Comparison of ENCODE assay signal across 29 cellular contexts in genomic region chr12:114974333-114974732, GRCh38.
"Had no signal": no experiment of that assay in that cellular context is flagged by ENCODE, and none has a peak within 500 bp of the region (broad histone marks: within the 10 kb centered on the region; RNA-seq: fewer than 3 reads in every experiment).

No MANE protein-coding gene starts in this region.

- H3K9me3 ChIP-seq: stomach, suprapubic skin, testis, thoracic aorta, thyroid gland, tibial artery, transverse colon, upper lobe of left lung, upper lobe of right lung, uterus, vagina had no signal

- H3K4me3 Mint-ChIP-seq: stimulated activated effector memory CD8-positive, alpha-beta T cell treated with anti-CD3 and anti-CD28 coated beads, Interleukin-12 subunit alpha, Interleukin-12 subunit beta, amount 100 ng/mL, for 72 hours; stimulated activated memory B cell treated with anti-CD40 and anti-IgM and Interleukin-4, amounts not matched to agents 10 μg/mL and 1 μg/mL and 100 μg/mL, for 72 hours; stimulated activated naive B cell treated with anti-CD40 and anti-IgM and Interleukin-4, amounts not matched to agents 10 μg/mL and 1 μg/mL and 100 μg/mL, for 72 hours; stimulated activated naive CD8-positive, alpha-beta T cell treated with anti-CD3 and anti-CD28 coated beads, Interleukin-15, amount 100 ng/mL, for 72 hours; stimulated activated naive CD8-positive, alpha-beta T cell treated with anti-CD3 and anti-CD28 coated beads, Interleukin-15, Interleukin-2, amounts not matched to agents 100 ng/mL and 50 ng/mL, for 24 hours; type B pancreatic cell had no signal

- H3K9me3 Mint-ChIP-seq: type B pancreatic cell had no signal

- H3K4me1 ChIP-seq: stomach, suprapubic skin, testis, thyroid gland, tibial artery, transverse colon, upper lobe of left lung, upper lobe of right lung, uterus had no signal

- DNase-seq: stimulated activated CD4-positive, alpha-beta T cell treated with anti-CD3 and anti-CD28 coated beads, Interleukin-2, amount 100 ng/mL, for 48 hours; stimulated activated CD4-positive, alpha-beta T cell treated with anti-CD3 and anti-CD28 coated beads, Interleukin-4, amount 100 ng/mL, for 1 hour; stimulated activated CD4-positive, alpha-beta T cell treated with anti-CD3 and anti-CD28 coated beads, Interleukin-4, amount 100 ng/mL, for 24 hours; stimulated activated CD4-positive, alpha-beta T cell treated with anti-CD3 and anti-CD28 coated beads, Interleukin-4, amount 100 ng/mL, for 4 hours; stimulated activated CD8-positive, alpha-beta memory T cell treated with anti-CD3 and anti-CD28 coated beads, Interleukin-4, amount 100 ng/mL, for 48 hours; stimulated activated naive B cell treated with anti-CD40 and anti-IgM and Interleukin-4, amounts not matched to agents 10 μg/mL and 1 μg/mL and 100 μg/mL, for 72 hours; stimulated activated naive CD4-positive, alpha-beta T cell; stimulated activated naive CD4-positive, alpha-beta T cell treated with Interleukin-2 at 50 U/mL for 16 hours; stimulated activated naive CD8-positive, alpha-beta T cell treated with anti-CD3 and anti-CD28 coated beads, Interleukin-15, amount 100 ng/mL, for 72 hours; stimulated activated naive CD8-positive, alpha-beta T cell treated with anti-CD3 and anti-CD28 coated beads, Interleukin-15, Interleukin-2, amounts not matched to agents 100 U/mL and 50 U/mL, for 24 hours; stomach; substantia nigra; testis; thyroid gland; tibial artery; transverse colon; trophoblast cell; upper lobe of left lung; upper lobe of right lung; uterus had no signal

- H3K27me3 Mint-ChIP-seq: stimulated activated memory B cell treated with anti-CD40 and anti-IgM and Interleukin-4, amounts not matched to agents 10 μg/mL and 1 μg/mL and 100 μg/mL, for 72 hours; stimulated activated naive CD8-positive, alpha-beta T cell treated with anti-CD3 and anti-CD28 coated beads, Interleukin-15, amount 100 ng/mL, for 72 hours; stimulated activated naive CD8-positive, alpha-beta T cell treated with anti-CD3 and anti-CD28 coated beads, Interleukin-15, Interleukin-2, amounts not matched to agents 100 ng/mL and 50 ng/mL, for 24 hours had no signal

- H3K4me1 Mint-ChIP-seq: stimulated activated effector memory CD8-positive, alpha-beta T cell treated with anti-CD3 and anti-CD28 coated beads, Interleukin-12 subunit alpha, Interleukin-12 subunit beta, amount 100 ng/mL, for 72 hours; stimulated activated memory B cell treated with anti-CD40 and anti-IgM and Interleukin-4, amounts not matched to agents 10 μg/mL and 1 μg/mL and 100 μg/mL, for 72 hours; stimulated activated naive B cell treated with anti-CD40 and anti-IgM and Interleukin-4, amounts not matched to agents 10 μg/mL and 1 μg/mL and 100 μg/mL, for 72 hours; stimulated activated naive CD8-positive, alpha-beta T cell treated with anti-CD3 and anti-CD28 coated beads, Interleukin-15, amount 100 ng/mL, for 72 hours had no signal

- ATAC-seq: stimulated activated effector memory CD8-positive, alpha-beta T cell treated with anti-CD3 and anti-CD28 coated beads, Interleukin-12 subunit alpha, Interleukin-12 subunit beta, amount 100 ng/mL, for 72 hours; stimulated activated memory B cell treated with anti-CD40 and anti-IgM and Interleukin-4, amounts not matched to agents 10 μg/mL and 1 μg/mL and 100 μg/mL, for 72 hours; stimulated activated naive B cell treated with anti-CD40 and anti-IgM and Interleukin-4, amounts not matched to agents 10 μg/mL and 1 μg/mL and 100 μg/mL, for 72 hours; stimulated activated naive CD8-positive, alpha-beta T cell treated with anti-CD3 and anti-CD28 coated beads, Interleukin-15, amount 100 ng/mL, for 72 hours; stimulated activated naive CD8-positive, alpha-beta T cell treated with anti-CD3 and anti-CD28 coated beads, Interleukin-15, Interleukin-2, amounts not matched to agents 100 U/mL and 50 U/mL, for 24 hours; upper lobe of right lung had no signal

- H3K36me3 ChIP-seq: stomach, suprapubic skin, thoracic aorta, thyroid gland, tibial artery, tibial nerve, transverse colon, upper lobe of left lung, upper lobe of right lung, uterus, vagina had no signal

- H3K27me3 ChIP-seq: stomach, suprapubic skin, testis, thyroid gland, tibial artery, tibial nerve, transverse colon, upper lobe of left lung, upper lobe of right lung, uterus, vagina had no signal

- H3K27ac Mint-ChIP-seq: stimulated activated effector memory CD8-positive, alpha-beta T cell treated with anti-CD3 and anti-CD28 coated beads, Interleukin-12 subunit alpha, Interleukin-12 subunit beta, amount 100 ng/mL, for 72 hours; stimulated activated memory B cell treated with anti-CD40 and anti-IgM and Interleukin-4, amounts not matched to agents 10 μg/mL and 1 μg/mL and 100 μg/mL, for 72 hours; stimulated activated naive B cell treated with anti-CD40 and anti-IgM and Interleukin-4, amounts not matched to agents 10 μg/mL and 1 μg/mL and 100 μg/mL, for 72 hours; stimulated activated naive CD8-positive, alpha-beta T cell treated with anti-CD3 and anti-CD28 coated beads, Interleukin-15, amount 100 ng/mL, for 72 hours; stimulated activated naive CD8-positive, alpha-beta T cell treated with anti-CD3 and anti-CD28 coated beads, Interleukin-15, Interleukin-2, amounts not matched to agents 100 ng/mL and 50 ng/mL, for 24 hours; type B pancreatic cell had no signal

- H3K36me3 Mint-ChIP-seq: stimulated activated effector memory CD8-positive, alpha-beta T cell treated with anti-CD3 and anti-CD28 coated beads, Interleukin-12 subunit alpha, Interleukin-12 subunit beta, amount 100 ng/mL, for 72 hours; stimulated activated memory B cell treated with anti-CD40 and anti-IgM and Interleukin-4, amounts not matched to agents 10 μg/mL and 1 μg/mL and 100 μg/mL, for 72 hours; stimulated activated naive B cell treated with anti-CD40 and anti-IgM and Interleukin-4, amounts not matched to agents 10 μg/mL and 1 μg/mL and 100 μg/mL, for 72 hours; type B pancreatic cell had no signal

- H3K4me3 ChIP-seq: stomach, suprapubic skin, testis, thoracic aorta, thyroid gland, tibial artery, tibial nerve, transverse colon, upper lobe of left lung, upper lobe of right lung, uterus, vagina had no signal

- H3K27ac ChIP-seq: stomach, suprapubic skin, testis, thoracic aorta, thyroid gland, tibial artery, tibial nerve, transverse colon, upper lobe of left lung, upper lobe of right lung, uterus, vagina had no signal

- FAIRE-seq: urothelium cell line had no signal
